ENCODE assay signal across 1 cellular context in genomic region chr7:131932271-131932670, GRCh38.
TF ChIP-seq lines count a peak whose summit lies in the region.

No MANE protein-coding gene starts in this region.

TF ChIP-seq in SK-N-SH, 30 proteins besides CTCF, POLR2A, EP300 and RAD21 (continued from another document):
- TF ChIP-seq PBX3 (IDR thresholded peaks at IDR 0.05) (no peak), FOXJ3 (CRISPR knock-in tag; IDR thresholded peaks at IDR 0.05) (no peak), TEAD4 (IDR thresholded peaks at IDR 0.05; ENCODE audit: borderline replicate concordance, insufficient read depth) (no peak), YY1 (IDR thresholded peaks at IDR 0.05; ENCODE audit: low read depth) (no peak), GABPA (IDR thresholded peaks at IDR 0.05; ENCODE audit: low read depth) (no peak), SMC3 (IDR thresholded peaks at IDR 0.05; ENCODE audit: low read depth, low read length) (no peak), RXRA (IDR thresholded peaks at IDR 0.05; ENCODE audit: borderline replicate concordance, low read depth) (no peak), GATA2 (CRISPR knock-in tag; IDR thresholded peaks at IDR 0.05) (no peak), JUND (IDR thresholded peaks at IDR 0.05) (no peak)
